ENCODE assay signal across 8 cellular contexts in genomic region chr16:30997000-30997886, GRCh38. TPM values are rescaled to one million over a fixed set of nuclear protein-coding genes. Genes with fewer than 3 reads are reported as not detected.
DNase-seq lines count a peak whose midpoint lies in the region; ATAC-seq and TF ChIP-seq lines count a peak whose summit lies in the region.

No MANE protein-coding gene starts in this region.

- peak overlapping the region; percentile 66 for H3K4me2 ChIP-seq in mesenchymal stem cell (ENCODE audit: low read length, poor library complexity, severe bottlenecking)

- H3K4me1 Mint-ChIP-seq in activated CD4-positive, alpha-beta memory T cell treated with anti-CD3 and anti-CD28 coated beads for 36 hours (ENCODE audit: low read depth) = peaks cover 12% of the 10 kb centered on the region

- peak overlapping the region in 1 of 2 experiments; percentile 59 for H2BK12ac ChIP-seq in mesenchymal stem cell (ENCODE audit: low read length in 2 of 2)

- H3K9me3 ChIP-seq in effector memory CD4-positive, alpha-beta T cell (ENCODE audit: control insufficient read depth, low read length) = no peaks in the 10 kb centered on the region
- no peaks in the 10 kb centered on the region for H3K9me3 ChIP-seq in mesenchymal stem cell (ENCODE audit: control insufficient read depth, low read length)

- H3K27ac ChIP-seq in effector memory CD4-positive, alpha-beta T cell (ENCODE audit: insufficient read depth, low read length, poor library complexity, severe bottlenecking) = no peak overlapping the region
- peak overlapping the region; percentile 98 for H3K27ac ChIP-seq in mesenchymal stem cell (ENCODE audit: low read length, poor library complexity, severe bottlenecking)

- no peaks in the 10 kb centered on the region for H3K36me3 Mint-ChIP-seq in activated CD4-positive, alpha-beta memory T cell treated with anti-CD3 and anti-CD28 coated beads for 36 hours

- peak overlapping the region; percentile 51 for H2BK120ac ChIP-seq in mesenchymal stem cell (ENCODE audit: low read depth, low read length)

- CTCF ChIA-PET in activated CD4-positive, alpha-beta memory T cell treated with anti-CD3 and anti-CD28 coated beads for 36 hours (lab: Charles Lee) = interaction anchor here (0.5 to 1.8 kb wide), 5 partner anchors 13 to 306 kb away, joined by 3 to 7 read pairs (median 3); no protein-coding TSS in a partner anchor

- H3K4me3 Mint-ChIP-seq in activated CD4-positive, alpha-beta memory T cell treated with anti-CD3 and anti-CD28 coated beads for 36 hours = peak overlapping the region; percentile 73

- H2AK5ac ChIP-seq in mesenchymal stem cell (ENCODE audit: low read length, severe bottlenecking) = peak overlapping the region; percentile 61

- POLR2A ChIA-PET in activated CD4-positive, alpha-beta memory T cell treated with anti-CD3 and anti-CD28 coated beads for 36 hours (lab: Charles Lee) = interaction anchor here (0.6 kb wide), 1 partner anchor 911 kb away, joined by 3 read pairs; no protein-coding TSS in a partner anchor

- H3K27me3 ChIP-seq in effector memory CD4-positive, alpha-beta T cell (replicated peaks; ENCODE audit: control insufficient read depth, insufficient read depth, low read length, poor library complexity, severe bottlenecking) = no peaks in the 10 kb centered on the region
- no peaks in the 10 kb centered on the region for H3K27me3 ChIP-seq in mesenchymal stem cell (ENCODE audit: control insufficient read depth in 1 of 2, insufficient read depth in 1 of 2, low read length in 2 of 2)

- peaks cover 1% of the 10 kb centered on the region for H3K27me3 Mint-ChIP-seq in activated CD4-positive, alpha-beta memory T cell treated with anti-CD3 and anti-CD28 coated beads for 36 hours

- intact Hi-C loops in activated CD4-positive, alpha-beta memory T cell treated with anti-CD3 and anti-CD28 coated beads for 36 hours (cut with micrococcal nuclease) = loop anchor here (1.0 to 10.0 kb wide), 5 partner anchors 36 to 868 kb away; partner anchors contain the start of genes SETD1A, STX4, ZNF646 and ZNF668

- peak; percentile 76 for ATAC-seq in HG02678 (IDR thresholded peaks at IDR 0.05; ENCODE audit: unreplicated experiment)

- H3K4me3 ChIP-seq in GM12865 (ENCODE audit: low read depth, low read length) = peak overlapping the region; percentile 88
- peak overlapping the region; percentile 52 for H3K4me3 ChIP-seq in effector memory CD4-positive, alpha-beta T cell (ENCODE audit: insufficient read depth, low read depth, low read length, poor library complexity, severe bottlenecking)
- peak overlapping the region; percentile 39 to 78 for H3K4me3 ChIP-seq in mesenchymal stem cell (ENCODE audit: insufficient read depth in 1 of 2, low read depth in 1 of 2, low read length in 2 of 2)

- peak overlapping the region in 1 of 2 experiments; percentile 99 for H3K14ac ChIP-seq in mesenchymal stem cell (ENCODE audit: low read length in 2 of 2)

- H2BK5ac ChIP-seq in mesenchymal stem cell (ENCODE audit: low read depth, low read length, poor library complexity, severe bottlenecking) = peak overlapping the region; percentile 91

- peak overlapping the region in 1 of 2 experiments; percentile 84 for H3K23ac ChIP-seq in mesenchymal stem cell (ENCODE audit: low read length in 2 of 2)

- no peaks in the 10 kb centered on the region for H3K9me3 Mint-ChIP-seq in activated CD4-positive, alpha-beta memory T cell treated with anti-CD3 and anti-CD28 coated beads for 36 hours

- no peak for TF ChIP-seq CTCF in GM12865 (IDR thresholded peaks at IDR 0.05; ENCODE audit: insufficient read depth, low read depth, low read length, missing control alignments)

- H3K9ac ChIP-seq in mesenchymal stem cell (ENCODE audit: low read length) = peak overlapping the region; percentile 92

- peak overlapping the region; percentile 71 to 86 for H3K4ac ChIP-seq in mesenchymal stem cell (ENCODE audit: low read depth in 1 of 2, low read length in 2 of 2)

- H3K4me1 ChIP-seq in effector memory CD4-positive, alpha-beta T cell (ENCODE audit: control insufficient read depth, insufficient read depth, low read length, poor library complexity, severe bottlenecking) = peaks cover 6% of the 10 kb centered on the region
- H3K4me1 ChIP-seq in mesenchymal stem cell (ENCODE audit: control insufficient read depth, insufficient read depth, low read depth, low read length) = peaks cover 25% of the 10 kb centered on the region

- H3K36me3 ChIP-seq in effector memory CD4-positive, alpha-beta T cell (ENCODE audit: control insufficient read depth, insufficient read depth, low read length) = no peaks in the 10 kb centered on the region
- peaks cover 5 to 18% of the 10 kb centered on the region in 2 experiments for H3K36me3 ChIP-seq in mesenchymal stem cell (ENCODE audit: control insufficient read depth in 1 of 2, insufficient read depth in 2 of 2, low read depth in 1 of 2, low read length in 2 of 2)

- peak; percentile 93 for DNase-seq in GM12865 (ENCODE audit: low read depth)
- DNase-seq in NCI-H2196 treated with DMSO at 0.1 percent for 48 hours (lab: John Stamatoyannopoulos, UW; ENCODE audit: unreplicated experiment) = peak; percentile 47
- peak; percentile 90 for DNase-seq in activated CD4-positive, alpha-beta memory T cell treated with anti-CD3 and anti-CD28 coated beads for 36 hours
- DNase-seq in effector memory CD4-positive, alpha-beta T cell = peak; percentile 69 to 76 (median 75)
- peak; percentile 72 for DNase-seq in mesenchymal stem cell
- DNase-seq in stimulated activated CD8-positive, alpha-beta memory T cell treated with anti-CD3 and anti-CD28 coated beads, Interleukin-15, amount 100 ng/mL, for 48 hours (ENCODE audit: low read depth in 2 of 2) = peak; percentile 73 to 74
- no peak for DNase-seq in NCI-H1092 treated with DMSO at 0.1 percent for 48 hours (lab: John Stamatoyannopoulos, UW)

- H2BK15ac ChIP-seq in mesenchymal stem cell (ENCODE audit: low read depth, poor library complexity, severe bottlenecking) = peak overlapping the region; percentile 66

- 3% methylated on average over 56 of the region's 61 CpGs for WGBS in mesenchymal stem cell

- H3K27ac Mint-ChIP-seq in activated CD4-positive, alpha-beta memory T cell treated with anti-CD3 and anti-CD28 coated beads for 36 hours = no peak overlapping the region

- H3K79me1 ChIP-seq in mesenchymal stem cell (replicated peaks; ENCODE audit: low read length, poor library complexity, severe bottlenecking) = peaks cover 10% of the 10 kb centered on the region

- peak overlapping the region; percentile 70 for H4K91ac ChIP-seq in mesenchymal stem cell (ENCODE audit: low read length)

- H2AFZ ChIP-seq in mesenchymal stem cell (ENCODE audit: low read depth, low read length) = peak overlapping the region; percentile 96

- peak overlapping the region; percentile 73 to 94 for H3K18ac ChIP-seq in mesenchymal stem cell (ENCODE audit: low read depth in 1 of 2, low read length in 2 of 2)

- H4K8ac ChIP-seq in mesenchymal stem cell (ENCODE audit: low read length) = peak overlapping the region; percentile 90

RNA-seq across cellular contexts. Expression of gene HSD3B7, which starts 12.2 kb away (rescaled TPM):
- 1 to 10 TPM; 2.2 TPM for total RNA-seq in activated CD4-positive, alpha-beta memory T cell treated with anti-CD3 and anti-CD28 coated beads for 36 hours
- 9.2 TPM for polyA plus RNA-seq in mesenchymal stem cell (2013, experiment 1 of 2)
- 9.4 TPM for polyA plus RNA-seq in mesenchymal stem cell (2013, experiment 2 of 2)

RNA-seq across cellular contexts. Expression of gene STX1B, which starts 13.2 kb away (rescaled TPM):
- total RNA-seq in activated CD4-positive, alpha-beta memory T cell treated with anti-CD3 and anti-CD28 coated beads for 36 hours = 1 to 10 TPM in 1 of 2 experiments, under 1 TPM in 1; 0.92 to 1.0 TPM
- polyA plus RNA-seq in mesenchymal stem cell (2013, experiment 1 of 2) = 0.47 TPM
- polyA plus RNA-seq in mesenchymal stem cell (2013, experiment 2 of 2) = 0.37 TPM

RNA-seq across cellular contexts. Expression of gene STX4, which starts 36.1 kb away (rescaled TPM):
- total RNA-seq in activated CD4-positive, alpha-beta memory T cell treated with anti-CD3 and anti-CD28 coated beads for 36 hours = 10 to 100 TPM; 46.7 to 46.8 TPM
- polyA plus RNA-seq in mesenchymal stem cell (2013, experiment 1 of 2) = 80.0 TPM
- polyA plus RNA-seq in mesenchymal stem cell (2013, experiment 2 of 2) = 81.0 TPM

RNA-seq across cellular contexts. Expression of gene SETD1A, which starts 39.7 kb away (rescaled TPM):
- total RNA-seq in activated CD4-positive, alpha-beta memory T cell treated with anti-CD3 and anti-CD28 coated beads for 36 hours = 10 to 100 TPM; 16.4 to 17.4 TPM
- 11.7 TPM for polyA plus RNA-seq in mesenchymal stem cell (2013, experiment 1 of 2)
- polyA plus RNA-seq in mesenchymal stem cell (2013, experiment 2 of 2) = 10.9 TPM

RNA-seq across cellular contexts. Expression of gene ORAI3, which starts 48.4 kb away (rescaled TPM):
- total RNA-seq in activated CD4-positive, alpha-beta memory T cell treated with anti-CD3 and anti-CD28 coated beads for 36 hours = 1 to 10 TPM; 9.6 to 9.7 TPM
- polyA plus RNA-seq in mesenchymal stem cell (2013, experiment 1 of 2) = 63.4 TPM
- 64.8 TPM for polyA plus RNA-seq in mesenchymal stem cell (2013, experiment 2 of 2)
